8 cellular contexts compared by ENCODE assay signal in genomic region chr5:59729357-59729756, GRCh38.
"Had no signal": no experiment of that assay in that cellular context is flagged by ENCODE, and none has a peak within 500 bp of the region (broad histone marks: within the 10 kb centered on the region; RNA-seq: fewer than 3 reads in every experiment).

No MANE protein-coding gene starts in this region.

- FAIRE-seq: G401.6, GM12891, GM12892, GM18507, GM19239 had no signal

- H3K4me3 ChIP-seq: GM12878 had no signal

- ATAC-seq: GM12878 had no signal

- DNase-seq: GDM1, GF-D8 had no signal
